Comparison of ENCODE assay signal across 15 cellular contexts in the genomic region with DNA sequence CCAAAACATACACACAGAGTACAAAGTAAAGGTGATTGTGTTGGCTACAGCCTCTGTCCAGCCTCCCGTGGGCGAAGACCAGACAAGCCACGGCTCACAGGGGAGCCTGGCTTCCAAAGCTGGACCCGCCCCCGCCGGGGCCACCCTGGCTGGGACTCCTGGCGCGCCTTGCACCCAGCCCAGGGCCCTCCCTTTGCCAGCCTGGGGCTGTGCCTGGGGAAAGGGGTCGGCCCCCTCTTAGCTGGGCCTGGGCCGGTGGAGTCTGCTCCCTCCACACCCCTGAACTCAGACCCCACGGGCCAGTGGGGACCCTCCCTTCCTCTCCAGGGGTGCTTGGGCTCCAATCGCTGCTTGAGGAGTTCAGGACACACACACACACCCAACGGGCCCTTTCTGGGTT. TPM values are rescaled to one million over a fixed set of nuclear protein-coding genes. Genes with fewer than 3 reads are reported as not detected.
DNase-seq lines count a peak whose midpoint lies in the region; ATAC-seq, FAIRE-seq and TF ChIP-seq lines count a peak whose summit lies in the region.
"Had no signal": no experiment of that assay in that cellular context is flagged by ENCODE, and none has a peak within 500 bp of the region (broad histone marks: within the 10 kb centered on the region; RNA-seq: fewer than 3 reads in every experiment).

No MANE protein-coding gene starts in this region.

- no peak overlapping the region for H3K27ac ChIP-seq in right cardiac atrium (ENCODE audit: low read length)

- POLR2A ChIA-PET in activated CD8-positive, alpha-beta T cell treated with anti-CD3 and anti-CD28 coated beads, Interleukin-2, amount 10 ng/mL, durations not matched to agents 7 days and 5 days (lab: Charles Lee): interaction anchor here (1.5 kb wide), 1 partner anchor 15 kb away, joined by 3 read pairs; no protein-coding TSS in a partner anchor

- no peak overlapping the region for H3K27ac Mint-ChIP-seq in activated CD8-positive, alpha-beta T cell treated with anti-CD3 and anti-CD28 coated beads, Interleukin-2, amount 10 ng/mL, durations not matched to agents 7 days and 5 days
- no peak overlapping the region for H3K27ac Mint-ChIP-seq in nephron progenitor cell
- H3K27ac Mint-ChIP-seq: B cell had no signal

- no peak overlapping the region for H3K4me3 Mint-ChIP-seq in activated CD8-positive, alpha-beta T cell treated with anti-CD3 and anti-CD28 coated beads, Interleukin-2, amount 10 ng/mL, durations not matched to agents 7 days and 5 days
- no peak overlapping the region for H3K4me3 Mint-ChIP-seq in nephron progenitor cell
- H3K4me3 Mint-ChIP-seq: B cell; CD4-positive, alpha-beta memory T cell had no signal

- H3K4me3 ChIP-seq in right cardiac atrium (ENCODE audit: low read length): no peak overlapping the region
- H3K4me3 ChIP-seq: HAP-1 had no signal

- DNase-seq in right cardiac atrium (peak in 2 of 3 donors; percentile 25 to 32), left cardiac atrium (no peak), nephron progenitor cell (peak; percentile 1), GM12892 (ENCODE audit: insufficient read length) (no peak), NCI-H2196 treated with DMSO at 0.1 percent for 48 hours (lab: John Stamatoyannopoulos, UW; ENCODE audit: unreplicated experiment) (no peak), SW480 (ENCODE audit: low spot score) (no peak)
- DNase-seq in activated CD8-positive, alpha-beta T cell treated with anti-CD3 and anti-CD28 coated beads, Interleukin-2, amount 10 ng/mL, durations not matched to agents 7 days and 5 days: no peak
- DNase-seq: Calu3, DMS53, NCI-H187, NCI-H345, NCI-H526 treated with DMSO at 0.1 percent for 48 hours had no signal

- no peaks in the 10 kb centered on the region for H3K27me3 ChIP-seq in right cardiac atrium (ENCODE audit: control insufficient read depth, insufficient read depth)

- ATAC-seq in right cardiac atrium (no peak), left cardiac atrium (no peak)
- peak; percentile 16 for ATAC-seq in activated CD8-positive, alpha-beta T cell treated with anti-CD3 and anti-CD28 coated beads, Interleukin-2, amount 10 ng/mL, durations not matched to agents 7 days and 5 days

- 58% methylated on average over 13 of the region's 13 CpGs for WGBS in right cardiac atrium

- intact Hi-C loops in right cardiac atrium (cut with DNase I): no loop called here
- intact Hi-C loops in left cardiac atrium (cut with DNase I): loop anchor here in 1 of 2 donors (10.0 kb wide), 1 partner anchor 143 kb away; a partner anchor contains a TSS

- H3K36me3 Mint-ChIP-seq in activated CD8-positive, alpha-beta T cell treated with anti-CD3 and anti-CD28 coated beads, Interleukin-2, amount 10 ng/mL, durations not matched to agents 7 days and 5 days (ENCODE audit: low read depth): peaks cover 19% of the 10 kb centered on the region
- no peaks in the 10 kb centered on the region for H3K36me3 Mint-ChIP-seq in nephron progenitor cell (ENCODE audit: low read depth)

- CTCF ChIA-PET in activated CD8-positive, alpha-beta T cell treated with anti-CD3 and anti-CD28 coated beads, Interleukin-2, amount 10 ng/mL, durations not matched to agents 7 days and 5 days (lab: Charles Lee): no interaction called here

- H3K4me1 Mint-ChIP-seq in activated CD8-positive, alpha-beta T cell treated with anti-CD3 and anti-CD28 coated beads, Interleukin-2, amount 10 ng/mL, durations not matched to agents 7 days and 5 days (ENCODE audit: low read depth): no peaks in the 10 kb centered on the region
- H3K4me1 Mint-ChIP-seq in nephron progenitor cell: peaks cover 23% of the 10 kb centered on the region
- H3K4me1 Mint-ChIP-seq: B cell had no signal

- H3K9me3 Mint-ChIP-seq in activated CD8-positive, alpha-beta T cell treated with anti-CD3 and anti-CD28 coated beads, Interleukin-2, amount 10 ng/mL, durations not matched to agents 7 days and 5 days (ENCODE audit: insufficient read depth): no peaks in the 10 kb centered on the region
- no peaks in the 10 kb centered on the region for H3K9me3 Mint-ChIP-seq in nephron progenitor cell
- H3K9me3 Mint-ChIP-seq: CD4-positive, alpha-beta memory T cell had no signal

- H3K9me3 ChIP-seq in right cardiac atrium (ENCODE audit: control insufficient read depth, low read length): no peaks in the 10 kb centered on the region
- H3K9me3 ChIP-seq: HAP-1 had no signal

- no peaks in the 10 kb centered on the region for H3K4me1 ChIP-seq in right cardiac atrium (ENCODE audit: control insufficient read depth, insufficient read depth, low read length)
- H3K4me1 ChIP-seq: HAP-1 had no signal

- no peaks in the 10 kb centered on the region for H3K27me3 Mint-ChIP-seq in activated CD8-positive, alpha-beta T cell treated with anti-CD3 and anti-CD28 coated beads, Interleukin-2, amount 10 ng/mL, durations not matched to agents 7 days and 5 days (ENCODE audit: low read depth)
- peaks cover 10% of the 10 kb centered on the region for H3K27me3 Mint-ChIP-seq in nephron progenitor cell (ENCODE audit: low read depth, poor library complexity)
- H3K27me3 Mint-ChIP-seq: B cell had no signal

- no peak for TF ChIP-seq POLR2A in GM12892 (IDR thresholded peaks at IDR 0.05; ENCODE audit: low read depth, low read length)

- no peak for TF ChIP-seq CTCF in nephron progenitor cell (IDR thresholded peaks at IDR 0.05)

- FAIRE-seq in GM12892 (lab: Jason Lieb, UNC): no peak

RNA-seq across cellular contexts. Expression of a gene that starts 56.1 kb away (rescaled TPM):
- 10 to 100 TPM; 15.4 to 25.6 (median 19.0) TPM for total RNA-seq in right cardiac atrium
- 12.6 TPM for polyA plus RNA-seq in right cardiac atrium
- 10 to 100 TPM; 13.2 to 14.7 TPM for total RNA-seq in left cardiac atrium
- 100 to 1,000 TPM; 343 to 360 TPM for total RNA-seq in activated CD8-positive, alpha-beta T cell treated with anti-CD3 and anti-CD28 coated beads, Interleukin-2, amount 10 ng/mL, durations not matched to agents 7 days and 5 days
- polyA plus RNA-seq in GM12892 (2012; ENCODE audit: missing spikeins): 50.2 TPM

Comparison
In these comparisons a context has a peak if more than half of its experiments do, and no peak if none do; other contexts are left out.
1. DNase-seq: peak in right cardiac atrium (2 of 3) and nephron progenitor cell (single experiment); none in left cardiac atrium (single experiment), activated CD8-positive, alpha-beta T cell treated with anti-CD3 and anti-CD28 coated beads, Interleukin-2, amount 10 ng/mL, durations not matched to agents 7 days and 5 days (single experiment), GM12892 (single experiment), NCI-H2196 treated with DMSO at 0.1 percent for 48 hours (single experiment) and SW480 (single experiment).
2. RNA of a gene that starts 56.1 kb away (total RNA-seq): 343 to 360 TPM in activated CD8-positive, alpha-beta T cell treated with anti-CD3 and anti-CD28 coated beads, Interleukin-2, amount 10 ng/mL, durations not matched to agents 7 days and 5 days; 15.4 to 25.6 TPM in right cardiac atrium and 13.2 to 14.7 TPM in left cardiac atrium; every median in the first group is over 10 times any median in the second.